In genomic region chr6:149160943-149161342, GRCh38 we compare ENCODE assay signal across 25 cellular contexts.
DNase-seq lines count a peak whose midpoint lies in the region; FAIRE-seq and TF ChIP-seq lines count a peak whose summit lies in the region.
"Had no signal": no experiment of that assay in that cellular context is flagged by ENCODE, and none has a peak within 500 bp of the region (broad histone marks: within the 10 kb centered on the region; RNA-seq: fewer than 3 reads in every experiment).

No MANE protein-coding gene starts in this region.

- H3K4me1 ChIP-seq in PC-9 (replicated peaks; ENCODE audit: insufficient read depth): peaks cover 22% of the 10 kb centered on the region
- H3K4me1 ChIP-seq in trophoblast cell (ENCODE audit: control insufficient read depth in 1 of 2, insufficient read depth in 2 of 2, low read length in 2 of 2): no peaks in the 10 kb centered on the region
- H3K4me1 ChIP-seq: BE2C had no signal

- no peaks in the 10 kb centered on the region for H4K20me1 ChIP-seq in PC-9 (ENCODE audit: insufficient read depth)

- POLR2A ChIA-PET in PC-9 (lab: Charles Lee; ENCODE audit: unreplicated experiment): no interaction called here

- no TSS peak for BruUV-seq in PC-9 (replicated peaks; lab: Mats Ljungman, UMichigan)

- H4K12ac ChIP-seq in trophoblast cell (ENCODE audit: low read depth, low read length): no peak overlapping the region

- no peak overlapping the region for H2BK5ac ChIP-seq in trophoblast cell (ENCODE audit: low read depth, low read length, poor library complexity)

- peak; percentile 46 for FAIRE-seq in GM18507 (lab: Jason Lieb, UNC)
- FAIRE-seq: A204.1, GM12892, HTR-8/SVneo had no signal

- H2AK5ac ChIP-seq in trophoblast cell (ENCODE audit: low read length): no peak overlapping the region

- no peak overlapping the region for H3K18ac ChIP-seq in trophoblast cell (ENCODE audit: low read length)

- H3K23ac ChIP-seq in trophoblast cell (ENCODE audit: low read length): no peak overlapping the region

- H4K91ac ChIP-seq in trophoblast cell (ENCODE audit: low read depth, low read length): no peak overlapping the region

- no peak overlapping the region for H2BK12ac ChIP-seq in trophoblast cell (ENCODE audit: low read length)

- DNase-seq in GM18507 (ENCODE audit: extremely low spot score, insufficient read length, low read depth): no peak
- peak; percentile 24 for DNase-seq in HuH-7 (ENCODE audit: low spot score)
- DNase-seq in PC-9: peak; percentile 9 to 83
- DNase-seq in trophoblast cell: peak; percentile 73 to 95
- no peak for DNase-seq in occipital lobe (lab: John Stamatoyannopoulos, UW)
- DNase-seq in mucosa of gallbladder (ENCODE audit: low spot score): no peak
- DNase-seq in COLO829 (ENCODE audit: low spot score): no peak
- DNase-seq: ACHN; BE2C; C1 segment of cervical spinal cord; CD4-positive, CD25-positive, alpha-beta regulatory T cell; CD8-positive, alpha-beta memory T cell; DMS153; DMS79; GDM1; GOT3; H7; HFFc6; Karpas-422; KBM-7 had no signal

- H3K27me3 ChIP-seq in PC-9 (ENCODE audit: insufficient read depth, low read depth) (no peaks in the 10 kb centered on the region), trophoblast cell (ENCODE audit: insufficient read depth, low read length) (no peaks in the 10 kb centered on the region)
- H3K27me3 ChIP-seq: BE2C had no signal

- no peak for TF ChIP-seq CTCF in PC-9 (conservative IDR thresholded peaks at IDR 0.05)

- H3K9me2 ChIP-seq in PC-9 (ENCODE audit: insufficient read depth): no peaks in the 10 kb centered on the region

- peak overlapping the region; percentile 51 for H3K27ac ChIP-seq in PC-9
- H3K27ac ChIP-seq in trophoblast cell (ENCODE audit: low read depth, low read length): no peak overlapping the region
- H3K27ac ChIP-seq: HL-60 had no signal

- H4K8ac ChIP-seq in trophoblast cell (ENCODE audit: low read depth, low read length): no peak overlapping the region

- intact Hi-C loops in PC-9 (cut with micrococcal nuclease; ENCODE audit: unreplicated experiment): no loop called here

- no peak overlapping the region for H3K4ac ChIP-seq in trophoblast cell (ENCODE audit: low read depth, low read length)

- WGBS in trophoblast cell (ENCODE audit: extremely low coverage, insufficient coverage, insufficient read length): no CpG with 5 or more reads among the region's 1 CpG

- H3K4me2 ChIP-seq in PC-9: peak overlapping the region; percentile 53
- H3K4me2 ChIP-seq in trophoblast cell (ENCODE audit: low read length): no peak overlapping the region

- H3K79me2 ChIP-seq in PC-9 (ENCODE audit: low read depth) (no peaks in the 10 kb centered on the region), trophoblast cell (ENCODE audit: control insufficient read depth, insufficient read depth, low read length, poor library complexity) (no peaks in the 10 kb centered on the region)

- H3K4me3 ChIP-seq in PC-9 (no peak overlapping the region), trophoblast cell (ENCODE audit: low read depth, low read length) (no peak overlapping the region)

- H3K9ac ChIP-seq in trophoblast cell (ENCODE audit: low read length): no peak overlapping the region

- H3K36me3 ChIP-seq in PC-9 (ENCODE audit: low read depth): no peaks in the 10 kb centered on the region
- no peaks in the 10 kb centered on the region for H3K36me3 ChIP-seq in trophoblast cell (ENCODE audit: control insufficient read depth in 1 of 2, insufficient read depth in 2 of 2, low read length in 2 of 2)
- H3K36me3 ChIP-seq: BE2C had no signal

- CTCF ChIA-PET in PC-9 (lab: Charles Lee): no interaction called here

- H3K79me1 ChIP-seq in trophoblast cell (ENCODE audit: low read length): no peaks in the 10 kb centered on the region

- H3K9me3 ChIP-seq in PC-9 (ENCODE audit: insufficient read depth, low read depth): no peaks in the 10 kb centered on the region
- no peaks in the 10 kb centered on the region for H3K9me3 ChIP-seq in trophoblast cell (ENCODE audit: insufficient read depth, low read depth, low read length)
- H3K9me3 ChIP-seq: BE2C, Caco-2 had no signal

- no peak overlapping the region for H2AFZ ChIP-seq in PC-9
- H2AFZ ChIP-seq in trophoblast cell (ENCODE audit: insufficient read depth, low read length, poor library complexity): no peak overlapping the region

- peaks cover 14% of the 10 kb centered on the region for H3F3A ChIP-seq in PC-9 (ENCODE audit: insufficient read depth, low read depth)

- no peak overlapping the region for H2BK120ac ChIP-seq in trophoblast cell (ENCODE audit: insufficient read depth, low read length, poor library complexity)

- no peak overlapping the region for H3K14ac ChIP-seq in trophoblast cell (ENCODE audit: low read length)

Comparison
In these comparisons a context has a peak if more than half of its experiments do, and no peak if none do; other contexts are left out.
1. DNase-seq: peak in HuH-7 (single experiment), PC-9 (2 of 2) and trophoblast cell (2 of 2); none in GM18507 (single experiment), occipital lobe (single experiment), mucosa of gallbladder (single experiment) and COLO829 (single experiment).